In the genomic region with DNA sequence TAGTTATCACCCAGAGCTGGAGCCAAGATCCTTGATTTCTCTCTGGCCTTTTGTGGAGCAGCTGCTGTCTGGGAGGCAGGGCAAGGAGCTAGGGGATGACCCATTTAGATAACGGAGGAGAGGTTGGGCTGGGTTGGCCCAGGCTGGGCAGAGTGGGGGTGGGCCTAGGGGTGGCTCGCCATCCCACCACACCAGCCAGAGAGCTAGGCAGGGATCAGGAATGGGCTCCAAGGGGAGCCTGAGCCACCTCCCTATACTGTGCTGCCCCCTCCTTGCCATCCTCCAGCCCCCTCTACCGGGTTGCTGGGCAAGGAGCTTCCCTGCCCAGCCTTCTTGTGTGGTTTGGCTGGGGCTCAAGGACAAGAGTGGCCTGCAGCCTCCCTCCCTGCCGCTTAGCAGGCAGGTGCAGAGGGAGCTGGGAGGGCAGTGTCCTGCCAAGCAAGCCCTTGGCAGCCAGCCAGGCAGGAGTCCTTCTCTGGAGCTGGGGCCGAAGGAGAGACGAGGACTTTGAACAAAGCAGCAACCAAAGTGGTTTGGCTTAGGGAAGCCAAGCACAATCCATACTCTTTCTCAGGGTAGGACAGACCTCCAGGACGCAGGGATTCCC, we compare ENCODE assay signal across 8 cellular contexts. TPM values are rescaled to one million over a fixed set of nuclear protein-coding genes. Genes with fewer than 3 reads are reported as not detected.
A peak's percentile ranks its signal among the peaks of the same experiment; 100 is the strongest.
DNase-seq lines count a peak whose midpoint lies in the region; ATAC-seq, FAIRE-seq and TF ChIP-seq lines count a peak whose summit lies in the region.

No MANE protein-coding gene starts in this region.

- H3K4me1 Mint-ChIP-seq in CD14-positive monocyte: peaks cover 86% of the 10 kb centered on the region
- peaks cover 79% of the 10 kb centered on the region for H3K4me1 Mint-ChIP-seq in activated naive CD8-positive, alpha-beta T cell treated with anti-CD3 and anti-CD28 coated beads for 36 hours
- peaks cover 94% of the 10 kb centered on the region for H3K4me1 Mint-ChIP-seq in stimulated activated memory B cell treated with anti-CD40 and anti-IgM and Interleukin-4, amounts not matched to agents 10 μg/mL and 1 μg/mL and 100 μg/mL, for 72 hours

- H3K27ac Mint-ChIP-seq in CD14-positive monocyte: peak overlapping the region in 5 of 7 donors; percentile 30 to 89 (median 75)
- peak overlapping the region; percentile 96 for H3K27ac Mint-ChIP-seq in activated naive CD8-positive, alpha-beta T cell treated with anti-CD3 and anti-CD28 coated beads for 36 hours
- peak overlapping the region; percentile 97 for H3K27ac Mint-ChIP-seq in stimulated activated memory B cell treated with anti-CD40 and anti-IgM and Interleukin-4, amounts not matched to agents 10 μg/mL and 1 μg/mL and 100 μg/mL, for 72 hours

- H3K4me3 ChIP-seq in kidney (ENCODE audit: low read length in 2 of 2): peak overlapping the region; percentile 56 to 97

- no peak for FAIRE-seq in kidney (lab: Jason Lieb, UNC)

- peaks cover 32 to 38% of the 10 kb centered on the region in 2 donors for H3K36me3 Mint-ChIP-seq in CD14-positive monocyte
- H3K36me3 Mint-ChIP-seq in activated naive CD8-positive, alpha-beta T cell treated with anti-CD3 and anti-CD28 coated beads for 36 hours: no peaks in the 10 kb centered on the region
- peaks cover 29% of the 10 kb centered on the region for H3K36me3 Mint-ChIP-seq in stimulated activated memory B cell treated with anti-CD40 and anti-IgM and Interleukin-4, amounts not matched to agents 10 μg/mL and 1 μg/mL and 100 μg/mL, for 72 hours

- H3K9me3 Mint-ChIP-seq in CD14-positive monocyte: peaks cover 0 to 5% (median 0%) of the 10 kb centered on the region in 7 donors
- H3K9me3 Mint-ChIP-seq in activated naive CD8-positive, alpha-beta T cell treated with anti-CD3 and anti-CD28 coated beads for 36 hours: no peaks in the 10 kb centered on the region
- no peaks in the 10 kb centered on the region for H3K9me3 Mint-ChIP-seq in stimulated activated memory B cell treated with anti-CD40 and anti-IgM and Interleukin-4, amounts not matched to agents 10 μg/mL and 1 μg/mL and 100 μg/mL, for 72 hours

- peaks cover 0 to 2% (median 0%) of the 10 kb centered on the region in 3 donors for H3K27me3 Mint-ChIP-seq in CD14-positive monocyte (ENCODE audit: low read depth in 3 of 3)
- no peaks in the 10 kb centered on the region for H3K27me3 Mint-ChIP-seq in activated naive CD8-positive, alpha-beta T cell treated with anti-CD3 and anti-CD28 coated beads for 36 hours
- no peaks in the 10 kb centered on the region for H3K27me3 Mint-ChIP-seq in stimulated activated memory B cell treated with anti-CD40 and anti-IgM and Interleukin-4, amounts not matched to agents 10 μg/mL and 1 μg/mL and 100 μg/mL, for 72 hours

- H3K9ac ChIP-seq in kidney (ENCODE audit: low read length in 2 of 2): peak overlapping the region; percentile 62 to 79

- H3K9me3 ChIP-seq in kidney (ENCODE audit: control insufficient read depth in 1 of 2, low read length in 2 of 2): no peaks in the 10 kb centered on the region

- H3K36me3 ChIP-seq in kidney (ENCODE audit: control insufficient read depth in 1 of 2, insufficient read depth in 2 of 2, low read length in 2 of 2): peaks cover 0 to 2% of the 10 kb centered on the region in 2 donors

- peaks cover 36 to 54% of the 10 kb centered on the region in 2 donors for H3K4me1 ChIP-seq in kidney (ENCODE audit: control insufficient read depth in 1 of 2, insufficient read depth in 1 of 2, low read depth in 1 of 2, low read length in 2 of 2)

- H3K4me3 Mint-ChIP-seq in CD14-positive monocyte: peak overlapping the region; percentile 53 to 91
- H3K4me3 Mint-ChIP-seq in activated naive CD8-positive, alpha-beta T cell treated with anti-CD3 and anti-CD28 coated beads for 36 hours: peak overlapping the region; percentile 51
- peak overlapping the region; percentile 96 for H3K4me3 Mint-ChIP-seq in stimulated activated memory B cell treated with anti-CD40 and anti-IgM and Interleukin-4, amounts not matched to agents 10 μg/mL and 1 μg/mL and 100 μg/mL, for 72 hours

- TF ChIP-seq CTCF in CD14-positive monocyte (IDR thresholded peaks at IDR 0.05) (no peak), kidney (IDR thresholded peaks at IDR 0.05; ENCODE audit: borderline replicate concordance, extremely low read depth, insufficient read depth) (no peak)

- peak overlapping the region; percentile 69 to 80 for H3K27ac ChIP-seq in kidney (ENCODE audit: low read depth in 2 of 2, low read length in 2 of 2)

- intact Hi-C loops in CD14-positive monocyte (cut with micrococcal nuclease) (no loop called here), kidney (cut with DNase I) (no loop called here), posterior vena cava (cut with DNase I) (no loop called here)

- DNase-seq in CD14-positive monocyte (ENCODE audit: low spot score): no peak
- peak; percentile 85 for DNase-seq in NCI-H128 (lab: John Stamatoyannopoulos, UW; ENCODE audit: unreplicated experiment)
- no peak for DNase-seq in activated naive CD8-positive, alpha-beta T cell treated with anti-CD3 and anti-CD28 coated beads for 36 hours
- peak; percentile 95 for DNase-seq in kidney
- no peak for DNase-seq in posterior vena cava (ENCODE audit: low spot score)
- no peak for DNase-seq in GDM1 (lab: John Stamatoyannopoulos, UW)

- no peak for ATAC-seq in stimulated activated memory B cell treated with anti-CD40 and anti-IgM and Interleukin-4, amounts not matched to agents 10 μg/mL and 1 μg/mL and 100 μg/mL, for 72 hours
- no peak for ATAC-seq in GM21447 (IDR thresholded peaks at IDR 0.05; ENCODE audit: unreplicated experiment)

RNA-seq across cellular contexts. Expression of gene NUAK2, which starts 4.1 kb away (rescaled TPM):
- 10 to 100 TPM in 1 of 2 donors, 1 to 10 TPM in 1; 9.1 to 21.9 TPM for polyA plus RNA-seq in CD14-positive monocyte
- total RNA-seq in activated naive CD8-positive, alpha-beta T cell treated with anti-CD3 and anti-CD28 coated beads for 36 hours: 1 to 10 TPM; 1.7 to 2.0 TPM
- 19.4 TPM for total RNA-seq in kidney
- polyA plus RNA-seq in kidney (ENCODE audit: insufficient read depth, low read depth, low replicate concordance): 15.1 TPM
- total RNA-seq in posterior vena cava: 1 to 10 TPM; 1.1 to 1.5 TPM

RNA-seq across cellular contexts. Expression of gene KLHDC8A, which starts 39.3 kb away (rescaled TPM):
- not detected for polyA plus RNA-seq in CD14-positive monocyte
- not detected for total RNA-seq in activated naive CD8-positive, alpha-beta T cell treated with anti-CD3 and anti-CD28 coated beads for 36 hours
- not detected for total RNA-seq in kidney
- polyA plus RNA-seq in kidney (ENCODE audit: insufficient read depth, low read depth, low replicate concordance): not detected
- total RNA-seq in posterior vena cava: under 1 TPM in 1 of 2 donors, not detected in 1; 0.83 TPM

Comparison
In these comparisons a context has a peak if more than half of its experiments do, and no peak if none do; other contexts are left out.
1. DNase-seq: peak in NCI-H128 (single experiment) and kidney (single experiment); none in CD14-positive monocyte (single experiment), activated naive CD8-positive, alpha-beta T cell treated with anti-CD3 and anti-CD28 coated beads for 36 hours (single experiment), posterior vena cava (single experiment) and GDM1 (single experiment).
2. Peak in every context shown above with its lines, with median percentiles within 50 percentile points of each other: H3K27ac Mint-ChIP-seq and H3K4me3 Mint-ChIP-seq.